ENCODE assay signal across 15 cellular contexts in the genomic region with DNA sequence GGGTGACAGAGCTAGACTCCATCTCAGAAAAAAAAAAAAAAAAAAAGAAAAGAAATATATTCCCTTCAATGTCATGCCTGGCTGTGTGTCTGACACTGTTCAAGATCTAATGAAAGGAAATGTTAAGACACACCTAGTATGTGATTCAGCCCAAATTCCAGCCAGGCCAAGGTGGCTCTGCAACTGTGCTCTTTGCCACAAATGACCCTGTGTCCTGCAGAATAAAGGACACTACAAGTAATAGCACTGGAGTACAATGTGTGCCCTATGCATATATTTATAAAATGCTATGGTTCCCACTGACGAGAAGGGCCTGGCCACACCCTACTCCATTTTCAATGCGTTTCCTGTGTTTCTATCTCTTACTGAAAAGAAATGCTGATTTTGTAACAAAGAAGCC.
DNase-seq lines count a peak whose midpoint lies in the region; TF ChIP-seq lines count a peak whose summit lies in the region.
"Had no signal": no experiment of that assay in that cellular context is flagged by ENCODE, and none has a peak within 500 bp of the region (broad histone marks: within the 10 kb centered on the region; RNA-seq: fewer than 3 reads in every experiment).

No MANE protein-coding gene starts in this region.

- H3K9me3 Mint-ChIP-seq in osteocyte (ENCODE audit: unreplicated experiment) (no peaks in the 10 kb centered on the region), Caco-2 (ENCODE audit: unreplicated experiment) (no peaks in the 10 kb centered on the region)

- H3K27me3 Mint-ChIP-seq in osteocyte (ENCODE audit: unreplicated experiment) = no peaks in the 10 kb centered on the region
- no peaks in the 10 kb centered on the region for H3K27me3 Mint-ChIP-seq in Caco-2 (ENCODE audit: insufficient read depth, unreplicated experiment)
- H3K27me3 Mint-ChIP-seq: CD4-positive, CD25-positive, alpha-beta regulatory T cell had no signal

- H3K27ac Mint-ChIP-seq in osteocyte (ENCODE audit: unreplicated experiment) = peak overlapping the region; percentile 45
- no peak overlapping the region for H3K27ac Mint-ChIP-seq in Caco-2 (ENCODE audit: unreplicated experiment)
- H3K27ac Mint-ChIP-seq: CD4-positive, CD25-positive, alpha-beta regulatory T cell had no signal

- H3K4me3 ChIP-seq in esophagus muscularis mucosa (no peak overlapping the region), stomach (no peak overlapping the region), Caco-2 (ENCODE audit: low read depth, low read length) (no peak overlapping the region)
- H3K4me3 ChIP-seq: BLaER1 treated with 17β-estradiol and CSF1 and Interleukin-3, amounts not matched to agents 10 nM and 100 nM; GM12878 had no signal

- intact Hi-C loops in esophagus muscularis mucosa (cut with DNase I) (no loop called here), stomach (cut with DNase I; ENCODE audit: low total_unique reads) (no loop called here), Caco-2 (cut with micrococcal nuclease; ENCODE audit: unreplicated experiment) (no loop called here)

- no peak for TF ChIP-seq POLR2A in esophagus muscularis mucosa (IDR thresholded peaks at IDR 0.05; ENCODE audit: low read depth)
- TF ChIP-seq POLR2A in stomach (IDR thresholded peaks at IDR 0.05) = no peak

- BruUV-seq in Caco-2 (replicated peaks; lab: Mats Ljungman, UMichigan) = no TSS peak

- no peak overlapping the region for H3K4me3 Mint-ChIP-seq in osteocyte (ENCODE audit: unreplicated experiment)
- H3K4me3 Mint-ChIP-seq in Caco-2 (ENCODE audit: unreplicated experiment) = no peak overlapping the region
- H3K4me3 Mint-ChIP-seq: CD4-positive, CD25-positive, alpha-beta regulatory T cell had no signal

- no peak for TF ChIP-seq CTCF in esophagus muscularis mucosa (IDR thresholded peaks at IDR 0.05)
- no peak for TF ChIP-seq CTCF in osteocyte (IDR thresholded peaks at IDR 0.05)
- TF ChIP-seq CTCF in stomach (IDR thresholded peaks at IDR 0.05) = no peak
- no peak for TF ChIP-seq CTCF in Caco-2 (IDR thresholded peaks at IDR 0.05; ENCODE audit: insufficient read depth in 1 of 2, low read depth in 1 of 2, low read length in 1 of 2, severe bottlenecking in 1 of 2, unreplicated experiment in 1 of 2)

- H3K4me1 ChIP-seq in esophagus muscularis mucosa = peaks cover 0 to 12% (median 6%) of the 10 kb centered on the region in 4 donors
- H3K4me1 ChIP-seq in stomach = no peaks in the 10 kb centered on the region
- H3K4me1 ChIP-seq in Caco-2 = no peaks in the 10 kb centered on the region
- H3K4me1 ChIP-seq: BLaER1 treated with 17β-estradiol and CSF1 and Interleukin-3, amounts not matched to agents 10 nM and 100 nM had no signal

- TF ChIP-seq EP300 in esophagus muscularis mucosa (IDR thresholded peaks at IDR 0.05) (no peak), stomach (IDR thresholded peaks at IDR 0.05) (no peak)

- CTCF ChIA-PET in Caco-2 (lab: Charles Lee) = no interaction called here

- DNase-seq in NCI-H748 (lab: John Stamatoyannopoulos, UW; ENCODE audit: unreplicated experiment) (peak; percentile 27), NCI-H748 treated with DMSO at 0.1 percent for 48 hours (lab: John Stamatoyannopoulos, UW) (no peak), esophagus muscularis mucosa (ENCODE audit: extremely low spot score) (peak; percentile 66), osteocyte (ENCODE audit: extremely low spot score, unreplicated experiment) (no peak), SW 1271 (lab: John Stamatoyannopoulos, UW) (no peak), stomach (no peak), Caco-2 (no peak), mucosa of gallbladder (ENCODE audit: low spot score) (no peak)
- DNase-seq: CD4-positive, CD25-positive, alpha-beta regulatory T cell; DMS79; H7; IMR-90 had no signal

- H3K9me3 ChIP-seq in esophagus muscularis mucosa (no peaks in the 10 kb centered on the region), stomach (no peaks in the 10 kb centered on the region), Caco-2 (no peaks in the 10 kb centered on the region)
- H3K9me3 ChIP-seq: BLaER1 treated with 17β-estradiol and CSF1 and Interleukin-3, amounts not matched to agents 10 nM and 100 nM had no signal

- H3K27me3 ChIP-seq in esophagus muscularis mucosa (no peaks in the 10 kb centered on the region), stomach (no peaks in the 10 kb centered on the region), Caco-2 (replicated peaks; ENCODE audit: control insufficient read depth, insufficient read depth, low read length) (no peaks in the 10 kb centered on the region)
- H3K27me3 ChIP-seq: BLaER1 treated with 17β-estradiol and CSF1 and Interleukin-3, amounts not matched to agents 10 nM and 100 nM had no signal

- POLR2A ChIA-PET in Caco-2 (lab: Charles Lee) = interaction anchor here (1.1 kb wide), 1 partner anchor 79 kb away, joined by 3 read pairs; no protein-coding TSS in a partner anchor

- no peaks in the 10 kb centered on the region for H3K36me3 Mint-ChIP-seq in osteocyte (ENCODE audit: unreplicated experiment)
- H3K36me3 Mint-ChIP-seq in Caco-2 (ENCODE audit: insufficient read depth, unreplicated experiment) = no peaks in the 10 kb centered on the region
- H3K36me3 Mint-ChIP-seq: CD4-positive, CD25-positive, alpha-beta regulatory T cell had no signal

- H3K4me1 Mint-ChIP-seq in osteocyte (ENCODE audit: unreplicated experiment) (peaks cover 44% of the 10 kb centered on the region), Caco-2 (ENCODE audit: low read depth, unreplicated experiment) (no peaks in the 10 kb centered on the region)
- H3K4me1 Mint-ChIP-seq: CD4-positive, CD25-positive, alpha-beta regulatory T cell had no signal

- H3K36me3 ChIP-seq in esophagus muscularis mucosa (no peaks in the 10 kb centered on the region), stomach (no peaks in the 10 kb centered on the region), Caco-2 (ENCODE audit: control insufficient read depth, insufficient read depth, low read length) (no peaks in the 10 kb centered on the region)
- H3K36me3 ChIP-seq: BLaER1 treated with 17β-estradiol and CSF1 and Interleukin-3, amounts not matched to agents 10 nM and 100 nM had no signal

- no peak overlapping the region for H3K27ac ChIP-seq in esophagus muscularis mucosa (replicated peaks in 1 of 4)
- H3K27ac ChIP-seq in stomach = no peak overlapping the region
- H3K27ac ChIP-seq: 22Rv1; BLaER1 treated with 17β-estradiol and CSF1 and Interleukin-3, amounts not matched to agents 10 nM and 100 nM had no signal

- WGBS in esophagus muscularis mucosa = 77% methylated on average over 2 of the region's 2 CpGs
- WGBS in stomach, 5 donors = 78 to 86% (median 82%) methylated on average over 2 of the region's 2 CpGs

Comparison
In these comparisons a context has a peak if more than half of its experiments do, and no peak if none do; other contexts are left out.
1. DNase-seq: peak in NCI-H748 (single experiment) and esophagus muscularis mucosa (single experiment); none in NCI-H748 treated with DMSO at 0.1 percent for 48 hours (single experiment), osteocyte (single experiment), SW 1271 (0 of 2), stomach (single experiment), Caco-2 (0 of 2) and mucosa of gallbladder (single experiment).